10 cellular contexts compared by ENCODE assay signal in genomic region chr16:86621966-86622365, GRCh38. TPM values are rescaled to one million over a fixed set of nuclear protein-coding genes. Genes with fewer than 3 reads are reported as not detected.
"Had no signal": no experiment of that assay in that cellular context is flagged by ENCODE, and none has a peak within 500 bp of the region (broad histone marks: within the 10 kb centered on the region; RNA-seq: fewer than 3 reads in every experiment).

No MANE protein-coding gene starts in this region.

- H3K27ac Mint-ChIP-seq: GM23338, H9, HFFc6 had no signal

- ATAC-seq: GM23338, HCT116 had no signal

- DNase-seq: GM23248, GOT3, H7, H9, HCEC 1CT, HFFc6 had no signal

- H3K4me1 ChIP-seq: HAP-1 had no signal

- H3K9ac ChIP-seq: GM23248 had no signal

- H3K9me3 Mint-ChIP-seq: GM23338, H9, HFFc6 had no signal

- H2AFZ ChIP-seq: GM23248, GM23338 had no signal

- H3K4me3 ChIP-seq: GM23248, GM23338, HAP-1 had no signal

- H3K27ac ChIP-seq: GM23248 had no signal

- H3K4me2 ChIP-seq: GM23338 had no signal

- H3K36me3 ChIP-seq: HAP-1 had no signal

- H3K4me3 Mint-ChIP-seq: GM23338, H9, HFFc6 had no signal

- H3K9me3 ChIP-seq: HAP-1 had no signal

RNA-seq across cellular contexts. Expression of gene FOXL1, which starts 43.6 kb away (rescaled TPM):
- total RNA-seq: H1 had no signal
- polyA plus RNA-seq: GM23338 had no signal

RNA-seq across cellular contexts. Expression of gene FOXC2, which starts 55.3 kb away (rescaled TPM):
- total RNA-seq: GM23338, H9 had no signal
- polyA plus RNA-seq: H1 had no signal
